21 cellular contexts compared by ENCODE assay signal in the genomic region with DNA sequence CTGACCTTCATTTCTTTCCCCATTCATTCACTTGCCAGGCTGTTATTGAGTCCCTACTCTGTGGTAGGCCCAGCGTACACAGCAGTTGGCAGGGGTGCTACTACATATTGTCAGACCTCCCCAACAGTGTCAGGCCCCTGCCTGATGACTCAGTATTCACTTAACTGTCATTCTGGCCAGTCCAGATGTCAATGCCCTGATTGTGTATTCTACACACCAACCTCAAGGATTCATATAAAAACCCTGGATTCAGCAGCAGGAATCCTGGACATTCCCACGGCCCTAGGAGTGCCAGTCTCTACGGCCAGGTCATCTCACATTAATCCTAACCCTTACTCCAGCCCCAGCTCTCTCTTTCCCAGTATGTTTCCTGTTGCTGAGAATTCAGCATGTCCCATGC.
"Had no signal": no experiment of that assay in that cellular context is flagged by ENCODE, and none has a peak within 500 bp of the region (broad histone marks: within the 10 kb centered on the region; RNA-seq: fewer than 3 reads in every experiment).

No MANE protein-coding gene starts in this region.

- H3K4me1 ChIP-seq: left lung, prostate gland, spleen had no signal

- DNase-seq: kidney; left colon; left lung; lower lobe of right lung; mammary epithelial cell; mesenchymal stem cell; naive thymus-derived CD8-positive, alpha-beta T cell; nucleus accumbens; pancreas; retina; right cardiac atrium; sigmoid colon; small intestine; spleen; stimulated activated CD4-positive, alpha-beta T cell treated with anti-CD3 and anti-CD28 coated beads, Interleukin-4, amount 100 ng/mL, for 24 hours; stimulated activated naive CD4-positive, alpha-beta T cell; uterus had no signal

- H3K27me3 ChIP-seq: left lung, pancreas, sigmoid colon, spleen, suprapubic skin, tibial nerve, uterus had no signal

- FAIRE-seq: kidney, pancreas had no signal

- ATAC-seq: left colon; left lung; lower lobe of right lung; naive thymus-derived CD8-positive, alpha-beta T cell; pancreas; right cardiac atrium; stimulated activated effector memory CD8-positive, alpha-beta T cell treated with anti-CD3 and anti-CD28 coated beads, Interleukin-12 subunit alpha, Interleukin-12 subunit beta, amount 100 ng/mL, for 72 hours had no signal

- H3K9me3 ChIP-seq: left lung, lower lobe of right lung, pancreas, prostate gland, sigmoid colon, suprapubic skin, uterus had no signal

- H3K27ac ChIP-seq: left lung, lower lobe of right lung, pancreas, prostate gland, sigmoid colon, spleen, suprapubic skin, tibial nerve, uterus had no signal

- H3K4me3 ChIP-seq: left lung, lower lobe of right lung, pancreas, prostate gland, sigmoid colon, spleen, suprapubic skin, tibial nerve, uterus had no signal

- H3K36me3 ChIP-seq: prostate gland, uterus had no signal
